ENCODE assay signal across 14 cellular contexts in genomic region chr12:24134092-24134491, GRCh38.
DNase-seq lines count a peak whose midpoint lies in the region; ATAC-seq and TF ChIP-seq lines count a peak whose summit lies in the region.
"Had no signal": no experiment of that assay in that cellular context is flagged by ENCODE, and none has a peak within 500 bp of the region (broad histone marks: within the 10 kb centered on the region; RNA-seq: fewer than 3 reads in every experiment).

No MANE protein-coding gene starts in this region.

- H3K79me1 ChIP-seq in mesenchymal stem cell (replicated peaks; ENCODE audit: low read length, poor library complexity, severe bottlenecking) (no peaks in the 10 kb centered on the region), neuronal stem cell (ENCODE audit: low read depth, low read length) (no peaks in the 10 kb centered on the region)

- H2BK15ac ChIP-seq in mesenchymal stem cell (ENCODE audit: low read depth, poor library complexity, severe bottlenecking) (no peak overlapping the region), neuronal stem cell (ENCODE audit: low read length) (no peak overlapping the region)

- no peaks in the 10 kb centered on the region for H3K9me3 Mint-ChIP-seq in neural progenitor cell
- H3K9me3 Mint-ChIP-seq in activated naive CD8-positive, alpha-beta T cell treated with anti-CD3 and anti-CD28 coated beads, Interleukin-2, amount 50 U/mL, for 24 hours: no peaks in the 10 kb centered on the region

- H3K27ac Mint-ChIP-seq in neural progenitor cell: peak overlapping the region; percentile 24
- no peak overlapping the region for H3K27ac Mint-ChIP-seq in activated naive CD8-positive, alpha-beta T cell treated with anti-CD3 and anti-CD28 coated beads, Interleukin-2, amount 50 U/mL, for 24 hours
- H3K27ac Mint-ChIP-seq: CD4-positive, CD25-positive, alpha-beta regulatory T cell had no signal

- no peak overlapping the region for H3K14ac ChIP-seq in mesenchymal stem cell (ENCODE audit: low read length in 2 of 2)
- no peak overlapping the region for H3K14ac ChIP-seq in neuronal stem cell (ENCODE audit: low read length)

- no peaks in the 10 kb centered on the region for H3K36me3 ChIP-seq in HUES48 (ENCODE audit: control insufficient read depth, insufficient read depth, low read length)
- H3K36me3 ChIP-seq in mesenchymal stem cell (ENCODE audit: control insufficient read depth in 1 of 2, insufficient read depth in 2 of 2, low read depth in 1 of 2, low read length in 2 of 2): no peaks in the 10 kb centered on the region
- no peaks in the 10 kb centered on the region for H3K36me3 ChIP-seq in neural progenitor cell
- no peaks in the 10 kb centered on the region for H3K36me3 ChIP-seq in neuronal stem cell (replicated peaks in 1 of 2; ENCODE audit: control insufficient read depth in 2 of 2, insufficient read depth in 2 of 2, low read length in 2 of 2)
- H3K36me3 ChIP-seq in ovary: no peaks in the 10 kb centered on the region
- H3K36me3 ChIP-seq: BLaER1 treated with 17β-estradiol and CSF1 and Interleukin-3, amounts not matched to agents 10 nM and 100 nM had no signal

- H3K27me3 ChIP-seq in HUES48 (ENCODE audit: control insufficient read depth, insufficient read depth, low read length): peaks cover 31% of the 10 kb centered on the region
- no peaks in the 10 kb centered on the region for H3K27me3 ChIP-seq in mesenchymal stem cell (ENCODE audit: control insufficient read depth in 1 of 2, insufficient read depth in 1 of 2, low read length in 2 of 2)
- no peaks in the 10 kb centered on the region for H3K27me3 ChIP-seq in neural progenitor cell
- H3K27me3 ChIP-seq in neuronal stem cell (ENCODE audit: control insufficient read depth in 3 of 3, insufficient read depth in 3 of 3, low read depth in 1 of 3, low read length in 3 of 3): no peaks in the 10 kb centered on the region
- H3K27me3 ChIP-seq in ovary: no peaks in the 10 kb centered on the region
- H3K27me3 ChIP-seq: BLaER1 treated with 17β-estradiol and CSF1 and Interleukin-3, amounts not matched to agents 10 nM and 100 nM had no signal

- H2BK12ac ChIP-seq in mesenchymal stem cell (ENCODE audit: low read length in 2 of 2) (no peak overlapping the region), neuronal stem cell (ENCODE audit: low read length) (no peak overlapping the region)

- H2BK5ac ChIP-seq in mesenchymal stem cell (ENCODE audit: low read depth, low read length, poor library complexity, severe bottlenecking): no peak overlapping the region
- H2BK5ac ChIP-seq in neuronal stem cell (ENCODE audit: low read length): no peak overlapping the region

- peaks cover 25% of the 10 kb centered on the region for H3K4me1 ChIP-seq in HUES48 (ENCODE audit: control insufficient read depth, insufficient read depth, low read length)
- H3K4me1 ChIP-seq in mesenchymal stem cell (ENCODE audit: control insufficient read depth, insufficient read depth, low read depth, low read length): no peaks in the 10 kb centered on the region
- peaks cover 74% of the 10 kb centered on the region for H3K4me1 ChIP-seq in neural progenitor cell
- peaks cover 5 to 12% of the 10 kb centered on the region in 2 donors for H3K4me1 ChIP-seq in neuronal stem cell (ENCODE audit: control insufficient read depth in 2 of 2, insufficient read depth in 1 of 2, low read depth in 1 of 2, low read length in 2 of 2)
- H3K4me1 ChIP-seq in ovary (ENCODE audit: insufficient read depth): peaks cover 13% of the 10 kb centered on the region

- peaks cover 5% of the 10 kb centered on the region for H3K36me3 Mint-ChIP-seq in neural progenitor cell
- no peaks in the 10 kb centered on the region for H3K36me3 Mint-ChIP-seq in activated naive CD8-positive, alpha-beta T cell treated with anti-CD3 and anti-CD28 coated beads, Interleukin-2, amount 50 U/mL, for 24 hours (ENCODE audit: low read depth)
- H3K36me3 Mint-ChIP-seq: CD4-positive, CD25-positive, alpha-beta regulatory T cell had no signal

- H3K4me3 ChIP-seq in HUES48 (ENCODE audit: low read depth, low read length) (no peak overlapping the region), mesenchymal stem cell (ENCODE audit: insufficient read depth in 1 of 2, low read depth in 1 of 2, low read length in 2 of 2) (no peak overlapping the region), neural progenitor cell (no peak overlapping the region), neuronal stem cell (ENCODE audit: low read length in 2 of 2) (no peak overlapping the region), ovary (no peak overlapping the region)
- H3K4me3 ChIP-seq: BLaER1 treated with 17β-estradiol and CSF1 and Interleukin-3, amounts not matched to agents 10 nM and 100 nM; GM23248 had no signal

- peaks cover 54% of the 10 kb centered on the region for H3F3A ChIP-seq in neural progenitor cell (ENCODE audit: low read depth)

- no peak for ATAC-seq in activated naive CD8-positive, alpha-beta T cell treated with anti-CD3 and anti-CD28 coated beads, Interleukin-2, amount 50 U/mL, for 24 hours

- no peaks in the 10 kb centered on the region for H3K27me3 Mint-ChIP-seq in neural progenitor cell (ENCODE audit: insufficient read depth, low read depth)
- H3K27me3 Mint-ChIP-seq in activated naive CD8-positive, alpha-beta T cell treated with anti-CD3 and anti-CD28 coated beads, Interleukin-2, amount 50 U/mL, for 24 hours: no peaks in the 10 kb centered on the region
- H3K27me3 Mint-ChIP-seq: CD4-positive, CD25-positive, alpha-beta regulatory T cell had no signal

- DNase-seq in astrocyte of the hippocampus (ENCODE audit: low read depth, low spot score) (peak; percentile 64), mesenchymal stem cell (peak; percentile 6), neural progenitor cell (ENCODE audit: low spot score) (no peak), neuronal stem cell (ENCODE audit: low spot score) (no peak), ovary (no peak), NCI-H345 treated with DMSO at 0.1 percent for 48 hours (lab: John Stamatoyannopoulos, UW; ENCODE audit: unreplicated experiment) (no peak)
- DNase-seq in activated naive CD8-positive, alpha-beta T cell treated with anti-CD3 and anti-CD28 coated beads, Interleukin-2, amount 50 U/mL, for 24 hours: no peak
- DNase-seq: ACHN; Calu3; CD4-positive, CD25-positive, alpha-beta regulatory T cell; DMS 273 treated with DMSO at 0.1 percent for 48 hours; GM23248 had no signal

- H3K27ac ChIP-seq in HUES48 (ENCODE audit: low read depth, low read length) (peak overlapping the region; percentile 63), mesenchymal stem cell (ENCODE audit: low read length, poor library complexity, severe bottlenecking) (peak overlapping the region; percentile 45), neural progenitor cell (no peak overlapping the region), neuronal stem cell (replicated peaks; ENCODE audit: low read length) (no peak overlapping the region), ovary (peak overlapping the region in 1 of 2 donors; percentile 46)
- H3K27ac ChIP-seq: BLaER1 treated with 17β-estradiol and CSF1 and Interleukin-3, amounts not matched to agents 10 nM and 100 nM; GM23248 had no signal

- TF ChIP-seq POLR2A in ovary (IDR thresholded peaks at IDR 0.05): no peak

- peaks cover 51% of the 10 kb centered on the region for H3K4me1 Mint-ChIP-seq in neural progenitor cell
- no peaks in the 10 kb centered on the region for H3K4me1 Mint-ChIP-seq in activated naive CD8-positive, alpha-beta T cell treated with anti-CD3 and anti-CD28 coated beads, Interleukin-2, amount 50 U/mL, for 24 hours
- H3K4me1 Mint-ChIP-seq: CD4-positive, CD25-positive, alpha-beta regulatory T cell had no signal

- no peak overlapping the region for H4K91ac ChIP-seq in mesenchymal stem cell (ENCODE audit: low read length)
- H4K91ac ChIP-seq in neuronal stem cell (ENCODE audit: low read depth, low read length, poor library complexity): no peak overlapping the region

- H2AFZ ChIP-seq in mesenchymal stem cell (ENCODE audit: low read depth, low read length) (no peak overlapping the region), neural progenitor cell (replicated peaks) (no peak overlapping the region), neuronal stem cell (ENCODE audit: low read length) (no peak overlapping the region)
- H2AFZ ChIP-seq: GM23248 had no signal

- H3K9me3 ChIP-seq in HUES48 (ENCODE audit: control insufficient read depth, insufficient read depth, low read length) (no peaks in the 10 kb centered on the region), mesenchymal stem cell (ENCODE audit: control insufficient read depth, low read length) (no peaks in the 10 kb centered on the region), neural progenitor cell (ENCODE audit: low read depth) (no peaks in the 10 kb centered on the region), neuronal stem cell (replicated peaks in 1 of 2; ENCODE audit: control insufficient read depth in 2 of 2, insufficient read depth in 1 of 2, low read depth in 1 of 2, low read length in 2 of 2) (no peaks in the 10 kb centered on the region), ovary (no peaks in the 10 kb centered on the region)
- H3K9me3 ChIP-seq: BLaER1 treated with 17β-estradiol and CSF1 and Interleukin-3, amounts not matched to agents 10 nM and 100 nM had no signal

- no peak overlapping the region for H3K4me2 ChIP-seq in mesenchymal stem cell (ENCODE audit: low read length, poor library complexity, severe bottlenecking)
- H3K4me2 ChIP-seq in neural progenitor cell: peak overlapping the region; percentile 59
- no peak overlapping the region for H3K4me2 ChIP-seq in neuronal stem cell (ENCODE audit: insufficient read depth, low read length, poor library complexity, severe bottlenecking)
- H3K4me2 ChIP-seq: BLaER1 treated with 17β-estradiol and CSF1 and Interleukin-3, amounts not matched to agents 10 nM and 100 nM had no signal

- H3K9ac ChIP-seq in HUES48 (ENCODE audit: low read depth, low read length) (no peak overlapping the region), mesenchymal stem cell (ENCODE audit: low read length) (no peak overlapping the region), neural progenitor cell (no peak overlapping the region), neuronal stem cell (ENCODE audit: low read depth, low read length, poor library complexity) (no peak overlapping the region)
- H3K9ac ChIP-seq: BLaER1 treated with 17β-estradiol and CSF1 and Interleukin-3, amounts not matched to agents 10 nM and 100 nM; GM23248 had no signal

- no peak for TF ChIP-seq EP300 in ovary (IDR thresholded peaks at IDR 0.05)

- no peaks in the 10 kb centered on the region for H4K20me1 ChIP-seq in neural progenitor cell (ENCODE audit: low read depth)
- H4K20me1 ChIP-seq: BLaER1 treated with 17β-estradiol and CSF1 and Interleukin-3, amounts not matched to agents 10 nM and 100 nM had no signal

- H3K23ac ChIP-seq in mesenchymal stem cell (ENCODE audit: low read length in 2 of 2) (no peak overlapping the region), neuronal stem cell (ENCODE audit: low read depth, low read length, poor library complexity) (no peak overlapping the region)

- H4K8ac ChIP-seq in mesenchymal stem cell (ENCODE audit: low read length): no peak overlapping the region
- H4K8ac ChIP-seq in neuronal stem cell (ENCODE audit: low read depth, low read length): no peak overlapping the region

- H3K4me3 Mint-ChIP-seq in neural progenitor cell: no peak overlapping the region
- H3K4me3 Mint-ChIP-seq in activated naive CD8-positive, alpha-beta T cell treated with anti-CD3 and anti-CD28 coated beads, Interleukin-2, amount 50 U/mL, for 24 hours: no peak overlapping the region
- H3K4me3 Mint-ChIP-seq: CD4-positive, CD25-positive, alpha-beta regulatory T cell had no signal

- intact Hi-C loops in ovary (cut with DNase I): no loop called here

- TF ChIP-seq CTCF in neural progenitor cell (IDR thresholded peaks at IDR 0.05) (no peak), ovary (IDR thresholded peaks at IDR 0.05) (no peak)

- H2AK5ac ChIP-seq in mesenchymal stem cell (ENCODE audit: low read length, severe bottlenecking) (no peak overlapping the region), neuronal stem cell (ENCODE audit: low read depth, low read length) (no peak overlapping the region)

- H3K79me2 ChIP-seq in neural progenitor cell (ENCODE audit: low read depth): no peaks in the 10 kb centered on the region

- H3K18ac ChIP-seq in mesenchymal stem cell (ENCODE audit: low read depth in 1 of 2, low read length in 2 of 2): no peak overlapping the region
- H3K18ac ChIP-seq in neuronal stem cell (ENCODE audit: low read length): no peak overlapping the region

- no peak overlapping the region for H3K4ac ChIP-seq in mesenchymal stem cell (ENCODE audit: low read depth in 1 of 2, low read length in 2 of 2)
- H3K4ac ChIP-seq in neuronal stem cell (ENCODE audit: low read length): no peak overlapping the region

- H2BK120ac ChIP-seq in mesenchymal stem cell (ENCODE audit: low read depth, low read length): no peak overlapping the region
- no peak overlapping the region for H2BK120ac ChIP-seq in neuronal stem cell (ENCODE audit: low read depth, low read length)

Comparison
In these comparisons a context has a peak if more than half of its experiments do, and no peak if none do; other contexts are left out.
1. H3K27ac ChIP-seq: peak in HUES48 (single experiment) and mesenchymal stem cell (single experiment); none in neural progenitor cell (single experiment) and neuronal stem cell (single experiment).
2. DNase-seq: peak in astrocyte of the hippocampus (single experiment) and mesenchymal stem cell (single experiment); none in neural progenitor cell (single experiment), neuronal stem cell (single experiment), ovary (0 of 5), activated naive CD8-positive, alpha-beta T cell treated with anti-CD3 and anti-CD28 coated beads, Interleukin-2, amount 50 U/mL, for 24 hours (single experiment) and NCI-H345 treated with DMSO at 0.1 percent for 48 hours (single experiment).